8 cellular contexts compared by ENCODE assay signal in the genomic region with DNA sequence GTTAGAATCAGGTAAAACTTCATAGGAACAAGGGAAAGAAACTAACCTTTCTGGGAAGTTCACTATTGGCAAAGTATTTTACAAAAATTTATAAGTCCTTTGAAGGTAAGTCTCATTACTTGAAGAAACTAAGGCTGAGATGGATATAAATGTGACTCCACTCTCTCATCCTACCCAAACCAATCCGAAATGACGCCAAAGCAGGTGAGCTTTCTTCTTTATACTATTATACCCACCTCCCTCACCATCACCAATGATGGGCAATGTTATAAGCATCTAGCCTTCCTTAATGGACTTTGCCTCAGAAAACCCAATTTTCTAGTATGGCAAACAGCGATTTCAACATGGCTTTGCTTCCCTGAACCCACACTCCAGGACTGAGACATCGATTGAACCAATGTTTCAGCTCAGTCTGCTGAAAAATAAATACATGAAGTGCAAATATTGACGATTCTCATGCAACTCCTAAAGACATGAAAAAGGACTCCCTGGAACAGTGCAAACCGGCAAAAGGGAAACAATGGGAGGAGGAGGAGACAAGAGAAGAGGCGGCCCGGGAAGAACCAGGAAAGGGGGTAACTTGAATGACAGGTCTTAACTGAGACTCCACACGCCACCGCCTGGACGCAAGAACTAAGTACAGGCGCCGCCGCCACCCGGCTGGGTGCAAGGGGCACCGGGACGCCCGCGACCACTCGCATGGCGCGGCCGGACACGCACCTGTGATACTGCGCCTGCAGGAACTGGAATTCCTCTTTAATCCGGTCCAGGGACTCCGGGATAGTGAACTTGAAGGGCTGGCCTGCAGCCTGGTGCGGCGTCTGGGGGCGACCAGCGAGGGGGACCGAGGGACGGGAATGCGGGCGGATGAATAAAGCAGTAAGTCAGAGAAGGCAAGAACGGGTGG. TPM values are rescaled to one million over a fixed set of nuclear protein-coding genes. Genes with fewer than 3 reads are reported as not detected.
DNase-seq lines count a peak whose midpoint lies in the region; ATAC-seq and FAIRE-seq lines count a peak whose summit lies in the region.

No MANE protein-coding gene starts in this region.

- H3K27ac ChIP-seq in small intestine (ENCODE audit: low read depth in 1 of 2, low read length in 1 of 2), result peak overlapping the region in 1 of 2 donors; percentile 88

- H3K4me1 ChIP-seq in small intestine (ENCODE audit: control insufficient read depth in 2 of 2, insufficient read depth in 1 of 2, low read depth in 1 of 2, low read length in 1 of 2), result peaks cover 4 to 5% of the 10 kb centered on the region in 2 donors

- DNase-seq in AG08395 (ENCODE audit: low spot score) (peak; percentile 65), NCI-H1092 (lab: John Stamatoyannopoulos, UW) (peak; percentile 44), SW480 (ENCODE audit: low spot score) (peak; percentile 75), dermis microvascular lymphatic vessel endothelial cell (ENCODE audit: low read depth in 2 of 2) (peak; percentile 67 to 92), kidney tubule cell (ENCODE audit: low spot score) (peak; percentile 90), small intestine (peak; percentile 84)

- H3K9me3 ChIP-seq in small intestine (ENCODE audit: control insufficient read depth, low read depth), result no peaks in the 10 kb centered on the region

- H3K27me3 ChIP-seq in small intestine (ENCODE audit: control insufficient read depth in 2 of 2, insufficient read depth in 2 of 2, low read length in 2 of 2), result no peaks in the 10 kb centered on the region

- WGBS in small intestine, 3 donors, result 4 to 5% (median 4%) methylated on average over 36 of the region's 36 CpGs

- H3K4me3 ChIP-seq in small intestine (ENCODE audit: low read depth in 1 of 2, low read length in 2 of 2), result peak overlapping the region; percentile 63 to 90

- FAIRE-seq in small intestine (lab: Jason Lieb, UNC), result no peak

- no peaks in the 10 kb centered on the region for H3K36me3 ChIP-seq in small intestine (ENCODE audit: control insufficient read depth in 2 of 2, insufficient read depth in 2 of 2, low read length in 2 of 2)

- ATAC-seq in GM19438 (IDR thresholded peaks at IDR 0.05; ENCODE audit: low read depth, unreplicated experiment) (peak; percentile 18), GM18511 (IDR thresholded peaks at IDR 0.05; ENCODE audit: unreplicated experiment) (no peak)

RNA-seq across cellular contexts. Expression of gene TLE1, which starts 2.5 kb away (rescaled TPM):
- 50.8 and 82.4 TPM in 2 replicates for total RNA-seq in dermis microvascular lymphatic vessel endothelial cell
- 10 to 100 TPM in 2 of 3 donors, 1 to 10 TPM in 1; 5.9 to 21.4 (median 16.1) TPM for polyA plus RNA-seq in small intestine
